33 cellular contexts compared by ENCODE assay signal in genomic region chr15:69065981-69066645, GRCh38. TPM values are rescaled to one million over a fixed set of nuclear protein-coding genes. Genes with fewer than 3 reads are reported as not detected.
"Had no signal": no experiment of that assay in that cellular context is flagged by ENCODE, and none has a peak within 500 bp of the region (broad histone marks: within the 10 kb centered on the region; RNA-seq: fewer than 3 reads in every experiment).

No MANE protein-coding gene starts in this region.

- H3K4me3 ChIP-seq: adrenal gland, body of pancreas, MG63 had no signal

- H3K36me3 Mint-ChIP-seq: activated naive CD4-positive, alpha-beta T cell treated with anti-CD3 and anti-CD28 coated beads, Interleukin-2, amount 50 U/mL, for 24 hours had no signal

- H3K27me3 Mint-ChIP-seq: activated naive CD4-positive, alpha-beta T cell treated with anti-CD3 and anti-CD28 coated beads, Interleukin-2, amount 50 U/mL, for 24 hours had no signal

- H3K4me1 ChIP-seq: adrenal gland, body of pancreas had no signal

- DNase-seq: activated CD4-positive, alpha-beta memory T cell treated with anti-CD3 and anti-CD28 coated beads, Interleukin-2, amount 10 ng/mL, durations not matched to agents 7 days and 5 days; activated CD4-positive, alpha-beta T cell treated with anti-CD3 and anti-CD28 coated beads for 1 hour; activated CD4-positive, alpha-beta T cell treated with anti-CD3 and anti-CD28 coated beads for 48 hours; activated CD4-positive, CD25-positive, alpha-beta regulatory T cell; activated CD8-positive, alpha-beta memory T cell treated with anti-CD3 and anti-CD28 coated beads for 24 hours; activated gamma-delta T cell; activated naive CD4-positive, alpha-beta T cell treated with Interleukin-2 at 50 U/mL for 16 hours; activated T-cell treated with anti-CD3 and anti-CD28 coated beads, Interleukin-2, amount 50 U/mL, for 24 hours; adrenal gland; body of pancreas; central memory CD4-positive, alpha-beta T cell; Kasumi-1; MG63; NCI-H1048; NCI-H1105 treated with DMSO at 0.1 percent for 48 hours; NCI-H1436; NCI-H1694; NCI-H1930; NCI-H2081 treated with DMSO at 0.1 percent for 48 hours; NCI-H226; NCI-H446 treated with DMSO at 0.1 percent for 48 hours; NCI-H524; NCI-H69; NCI-H82; Right ventricle myocardium superior; SW 1271; T-helper 1 cell; T1000; WERI-Rb-1 had no signal

- H3K9me3 Mint-ChIP-seq: activated CD4-positive, alpha-beta memory T cell treated with anti-CD3 and anti-CD28 coated beads, Interleukin-2, amount 10 ng/mL, durations not matched to agents 7 days and 5 days; activated naive CD4-positive, alpha-beta T cell treated with anti-CD3 and anti-CD28 coated beads, Interleukin-2, amount 50 U/mL, for 24 hours had no signal

- H3K4me3 Mint-ChIP-seq: activated CD4-positive, alpha-beta memory T cell treated with anti-CD3 and anti-CD28 coated beads, Interleukin-2, amount 10 ng/mL, durations not matched to agents 7 days and 5 days; activated naive CD4-positive, alpha-beta T cell treated with anti-CD3 and anti-CD28 coated beads, Interleukin-2, amount 50 U/mL, for 24 hours; activated T-cell treated with anti-CD3 and anti-CD28 coated beads, Interleukin-2, amount 50 U/mL, for 24 hours had no signal

- H3K36me3 ChIP-seq: adrenal gland, MG63, WERI-Rb-1 had no signal

- H3K27ac ChIP-seq: adrenal gland, body of pancreas, WERI-Rb-1 had no signal

- FAIRE-seq: astrocyte had no signal

- H3K27ac Mint-ChIP-seq: activated CD4-positive, alpha-beta memory T cell treated with anti-CD3 and anti-CD28 coated beads, Interleukin-2, amount 10 ng/mL, durations not matched to agents 7 days and 5 days; activated naive CD4-positive, alpha-beta T cell treated with anti-CD3 and anti-CD28 coated beads, Interleukin-2, amount 50 U/mL, for 24 hours; activated T-cell treated with anti-CD3 and anti-CD28 coated beads, Interleukin-2, amount 50 U/mL, for 24 hours; activated T-helper 2 cell treated with anti-CD3 and anti-CD28 coated beads, Interferon-gamma antibody, Interleukin-2, Interleukin-4, amounts not matched to agents 10 μg/mL and 5 μg/mL and 100 μg/mL, durations not matched to agents 14 hours and 24 hours and 36 hours had no signal

- ATAC-seq: body of pancreas had no signal

- H3K9me3 ChIP-seq: adrenal gland, MG63 had no signal

- H3K27me3 ChIP-seq: adrenal gland, body of pancreas, MG63 had no signal

RNA-seq across cellular contexts. Expression of gene NOX5, which starts 51.6 kb away (rescaled TPM):
- total RNA-seq: activated CD4-positive, alpha-beta memory T cell treated with anti-CD3 and anti-CD28 coated beads, Interleukin-2, amount 10 ng/mL, durations not matched to agents 7 days and 5 days; activated T-helper 2 cell treated with anti-CD3 and anti-CD28 coated beads, Interferon-gamma antibody, Interleukin-2, Interleukin-4, amounts not matched to agents 10 μg/mL and 5 μg/mL and 100 μg/mL, durations not matched to agents 14 hours and 24 hours and 36 hours; OCI-LY7; Right ventricle myocardium superior had no signal
